35 cellular contexts compared by ENCODE assay signal in the genomic region with DNA sequence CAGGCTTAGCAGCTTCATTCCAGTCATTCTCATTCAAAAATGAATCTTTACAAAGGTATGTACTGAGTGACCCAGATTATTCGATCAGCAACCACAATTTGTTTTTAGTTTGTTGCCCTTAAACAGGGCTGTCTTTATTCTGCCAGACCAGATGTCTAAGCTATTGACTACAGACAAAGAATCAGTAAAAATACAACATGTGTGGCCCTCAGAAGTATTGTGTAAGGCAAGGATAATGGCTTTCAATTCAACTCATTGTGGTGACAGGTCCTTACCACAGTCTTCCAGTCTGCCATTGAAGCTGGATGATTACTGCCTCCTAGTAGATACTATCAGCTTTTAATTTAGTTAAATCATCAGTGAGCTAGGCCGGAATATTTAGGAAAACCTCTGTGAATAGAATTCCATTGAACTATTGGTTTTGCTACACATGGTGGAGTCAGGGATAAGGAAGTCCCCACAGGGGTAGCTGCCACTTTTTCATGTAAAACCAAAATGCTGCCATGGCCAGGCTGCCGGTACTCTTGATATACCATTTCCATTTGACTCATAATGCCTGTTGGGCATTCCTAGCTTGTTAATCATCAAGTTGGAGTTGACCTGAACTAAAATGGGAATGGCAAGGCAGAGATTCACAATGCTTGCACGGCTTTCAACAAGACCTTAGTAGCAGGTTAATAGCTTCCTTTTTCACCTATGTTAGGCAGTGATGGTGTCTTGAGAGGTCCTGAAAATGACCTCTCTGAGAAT.
A peak's percentile ranks its signal among the peaks of the same experiment; 100 is the strongest.
DNase-seq lines count a peak whose midpoint lies in the region; ATAC-seq, FAIRE-seq and TF ChIP-seq lines count a peak whose summit lies in the region.
"Had no signal": no experiment of that assay in that cellular context is flagged by ENCODE, and none has a peak within 500 bp of the region (broad histone marks: within the 10 kb centered on the region; RNA-seq: fewer than 3 reads in every experiment).

No MANE protein-coding gene starts in this region.

- no peaks in the 10 kb centered on the region for H3K9me3 Mint-ChIP-seq in activated T-helper 1 cell treated with anti-CD3 and anti-CD28 coated beads, Interleukin-12 subunit alpha, Interleukin-12 subunit beta, Interleukin-2, Interleukin-4 antibody, amounts not matched to agents 30 ng/mL and 10 ng/mL and 1 ng/mL, durations not matched to agents 14 hours and 24 hours and 36 hours
- no peaks in the 10 kb centered on the region for H3K9me3 Mint-ChIP-seq in activated naive CD8-positive, alpha-beta T cell treated with anti-CD3 and anti-CD28 coated beads, Interleukin-2, amount 50 U/mL, for 24 hours
- H3K9me3 Mint-ChIP-seq: activated CD4-positive, alpha-beta T cell treated with anti-CD3 and anti-CD28 coated beads, Interleukin-2, amount 10 ng/mL, durations not matched to agents 24 days and 14 days; activated naive CD8-positive, alpha-beta T cell treated with anti-CD3 and anti-CD28 coated beads for 36 hours; effector memory CD8-positive, alpha-beta T cell had no signal

- no peaks in the 10 kb centered on the region for H3K27me3 ChIP-seq in bronchial epithelial cell (ENCODE audit: control insufficient read depth, insufficient read depth, low read length)
- H3K27me3 ChIP-seq: tibial artery had no signal

- no peak for ATAC-seq in activated naive CD8-positive, alpha-beta T cell treated with anti-CD3 and anti-CD28 coated beads, Interleukin-2, amount 50 U/mL, for 24 hours
- ATAC-seq: effector memory CD8-positive, alpha-beta T cell; sciatic nerve had no signal

- FAIRE-seq in RCC 7860 (lab: Jason Lieb, UNC) (no peak), bronchial epithelial cell (lab: Jason Lieb, UNC) (peak; percentile 32), urothelium cell line (lab: Jason Lieb, UNC) (no peak)

- no peak overlapping the region for H3K4me3 Mint-ChIP-seq in activated T-helper 1 cell treated with anti-CD3 and anti-CD28 coated beads, Interleukin-12 subunit alpha, Interleukin-12 subunit beta, Interleukin-2, Interleukin-4 antibody, amounts not matched to agents 30 ng/mL and 10 ng/mL and 1 ng/mL, durations not matched to agents 14 hours and 24 hours and 36 hours
- no peak overlapping the region for H3K4me3 Mint-ChIP-seq in activated naive CD8-positive, alpha-beta T cell treated with anti-CD3 and anti-CD28 coated beads, Interleukin-2, amount 50 U/mL, for 24 hours
- H3K4me3 Mint-ChIP-seq: activated CD4-positive, alpha-beta T cell treated with anti-CD3 and anti-CD28 coated beads, Interleukin-2, amount 10 ng/mL, durations not matched to agents 24 days and 14 days; activated naive CD8-positive, alpha-beta T cell treated with anti-CD3 and anti-CD28 coated beads for 36 hours; effector memory CD8-positive, alpha-beta T cell; naive B cell had no signal

- no peak for TF ChIP-seq CTCF in bronchial epithelial cell (IDR thresholded peaks at IDR 0.05; ENCODE audit: insufficient read depth, low read length, severe bottlenecking)

- H3K4me1 Mint-ChIP-seq in activated T-helper 1 cell treated with anti-CD3 and anti-CD28 coated beads, Interleukin-12 subunit alpha, Interleukin-12 subunit beta, Interleukin-2, Interleukin-4 antibody, amounts not matched to agents 30 ng/mL and 10 ng/mL and 1 ng/mL, durations not matched to agents 14 hours and 24 hours and 36 hours (ENCODE audit: low read depth), result no peaks in the 10 kb centered on the region
- no peaks in the 10 kb centered on the region for H3K4me1 Mint-ChIP-seq in activated naive CD8-positive, alpha-beta T cell treated with anti-CD3 and anti-CD28 coated beads, Interleukin-2, amount 50 U/mL, for 24 hours
- H3K4me1 Mint-ChIP-seq: activated CD4-positive, alpha-beta T cell treated with anti-CD3 and anti-CD28 coated beads, Interleukin-2, amount 10 ng/mL, durations not matched to agents 24 days and 14 days; activated naive CD8-positive, alpha-beta T cell treated with anti-CD3 and anti-CD28 coated beads for 36 hours; naive B cell had no signal

- H3K36me3 ChIP-seq in bronchial epithelial cell (ENCODE audit: control insufficient read depth, insufficient read depth, low read length), result no peaks in the 10 kb centered on the region
- H3K36me3 ChIP-seq: left ventricle myocardium inferior, neutrophil, tibial artery had no signal

- no peak overlapping the region for H3K27ac Mint-ChIP-seq in activated T-helper 1 cell treated with anti-CD3 and anti-CD28 coated beads, Interleukin-12 subunit alpha, Interleukin-12 subunit beta, Interleukin-2, Interleukin-4 antibody, amounts not matched to agents 30 ng/mL and 10 ng/mL and 1 ng/mL, durations not matched to agents 14 hours and 24 hours and 36 hours
- no peak overlapping the region for H3K27ac Mint-ChIP-seq in activated naive CD8-positive, alpha-beta T cell treated with anti-CD3 and anti-CD28 coated beads, Interleukin-2, amount 50 U/mL, for 24 hours
- H3K27ac Mint-ChIP-seq: activated CD4-positive, alpha-beta T cell treated with anti-CD3 and anti-CD28 coated beads, Interleukin-2, amount 10 ng/mL, durations not matched to agents 24 days and 14 days; activated naive CD8-positive, alpha-beta T cell treated with anti-CD3 and anti-CD28 coated beads for 36 hours; effector memory CD8-positive, alpha-beta T cell; progenitor cell of endocrine pancreas had no signal

- no peak overlapping the region for H3K4me3 ChIP-seq in bronchial epithelial cell (ENCODE audit: low read depth, low read length)
- H3K4me3 ChIP-seq: GM23248, left ventricle myocardium inferior, PC-9, tibial artery had no signal

- DNase-seq in HCEC 1CT (peak; percentile 29), RCC 7860 (ENCODE audit: low spot score) (peak; percentile 7), bronchial epithelial cell (ENCODE audit: low read depth) (peak; percentile 55), urothelium cell line (ENCODE audit: low spot score) (peak; percentile 62)
- DNase-seq in activated T-helper 1 cell treated with anti-CD3 and anti-CD28 coated beads, Interleukin-12 subunit alpha, Interleukin-12 subunit beta, Interleukin-2, Interleukin-4 antibody, amounts not matched to agents 30 ng/mL and 10 ng/mL and 1 ng/mL, durations not matched to agents 14 hours and 24 hours and 36 hours (ENCODE audit: low spot score), result no peak
- DNase-seq in activated T-cell treated with anti-CD3 and anti-CD28 coated beads, Interleukin-2, amount 50 U/mL, for 48 hours, result no peak
- no peak for DNase-seq in activated naive CD8-positive, alpha-beta T cell treated with anti-CD3 and anti-CD28 coated beads, Interleukin-2, amount 50 U/mL, for 24 hours
- DNase-seq: activated CD4-positive, alpha-beta T cell treated with anti-CD3 and anti-CD28 coated beads, Interleukin-2, amount 10 ng/mL, durations not matched to agents 24 days and 14 days; activated CD8-positive, alpha-beta memory T cell treated with anti-CD3 and anti-CD28 coated beads for 24 hours; activated effector memory CD4-positive, alpha-beta T cell treated with anti-CD3 and anti-CD28 coated beads, Interleukin-2, amount 50 U/mL, for 16 hours; activated naive CD8-positive, alpha-beta T cell treated with anti-CD3 and anti-CD28 coated beads for 36 hours; activated T-cell treated with anti-CD3 and anti-CD28 coated beads for 4 hours; aorta; C1 segment of cervical spinal cord; central memory CD4-positive, alpha-beta T cell; COR-L47; cortex of kidney; effector memory CD8-positive, alpha-beta T cell; erythroblast; GDM1; GM23248; KG1; left ventricle myocardium inferior; naive B cell; NCI-H1417; NCI-H2029; NCI-H526; PC-9; SHP77 treated with DMSO at 0.1 percent for 48 hours; stimulated activated CD4-positive, alpha-beta T cell treated with anti-CD3 and anti-CD28 coated beads, Interleukin-4, amount 100 ng/mL, for 1 hour; T-helper 9 cell; tibial artery had no signal

- peaks cover 2% of the 10 kb centered on the region for H3K27me3 Mint-ChIP-seq in activated T-helper 1 cell treated with anti-CD3 and anti-CD28 coated beads, Interleukin-12 subunit alpha, Interleukin-12 subunit beta, Interleukin-2, Interleukin-4 antibody, amounts not matched to agents 30 ng/mL and 10 ng/mL and 1 ng/mL, durations not matched to agents 14 hours and 24 hours and 36 hours (ENCODE audit: insufficient read depth)
- H3K27me3 Mint-ChIP-seq in activated naive CD8-positive, alpha-beta T cell treated with anti-CD3 and anti-CD28 coated beads, Interleukin-2, amount 50 U/mL, for 24 hours, result peaks cover 11% of the 10 kb centered on the region
- H3K27me3 Mint-ChIP-seq: progenitor cell of endocrine pancreas had no signal

- intact Hi-C loops in activated T-helper 1 cell treated with anti-CD3 and anti-CD28 coated beads, Interleukin-12 subunit alpha, Interleukin-12 subunit beta, Interleukin-2, Interleukin-4 antibody, amounts not matched to agents 30 ng/mL and 10 ng/mL and 1 ng/mL, durations not matched to agents 14 hours and 24 hours and 36 hours (cut with micrococcal nuclease), result no loop called here

- H3K36me3 Mint-ChIP-seq in activated T-helper 1 cell treated with anti-CD3 and anti-CD28 coated beads, Interleukin-12 subunit alpha, Interleukin-12 subunit beta, Interleukin-2, Interleukin-4 antibody, amounts not matched to agents 30 ng/mL and 10 ng/mL and 1 ng/mL, durations not matched to agents 14 hours and 24 hours and 36 hours (ENCODE audit: low read depth), result no peaks in the 10 kb centered on the region
- no peaks in the 10 kb centered on the region for H3K36me3 Mint-ChIP-seq in activated naive CD8-positive, alpha-beta T cell treated with anti-CD3 and anti-CD28 coated beads, Interleukin-2, amount 50 U/mL, for 24 hours (ENCODE audit: low read depth)
- H3K36me3 Mint-ChIP-seq: activated naive CD8-positive, alpha-beta T cell treated with anti-CD3 and anti-CD28 coated beads for 36 hours; naive B cell had no signal

Comparison
In these comparisons a context has a peak if more than half of its experiments do, and no peak if none do; other contexts are left out.
1. DNase-seq: peak in HCEC 1CT (single experiment), RCC 7860 (single experiment), bronchial epithelial cell (single experiment) and urothelium cell line (single experiment); none in activated T-helper 1 cell treated with anti-CD3 and anti-CD28 coated beads, Interleukin-12 subunit alpha, Interleukin-12 subunit beta, Interleukin-2, Interleukin-4 antibody, amounts not matched to agents 30 ng/mL and 10 ng/mL and 1 ng/mL, durations not matched to agents 14 hours and 24 hours and 36 hours (single experiment), activated T-cell treated with anti-CD3 and anti-CD28 coated beads, Interleukin-2, amount 50 U/mL, for 48 hours (0 of 2) and activated naive CD8-positive, alpha-beta T cell treated with anti-CD3 and anti-CD28 coated beads, Interleukin-2, amount 50 U/mL, for 24 hours (single experiment).